Comparison of ENCODE assay signal across 12 cellular contexts in the genomic region with DNA sequence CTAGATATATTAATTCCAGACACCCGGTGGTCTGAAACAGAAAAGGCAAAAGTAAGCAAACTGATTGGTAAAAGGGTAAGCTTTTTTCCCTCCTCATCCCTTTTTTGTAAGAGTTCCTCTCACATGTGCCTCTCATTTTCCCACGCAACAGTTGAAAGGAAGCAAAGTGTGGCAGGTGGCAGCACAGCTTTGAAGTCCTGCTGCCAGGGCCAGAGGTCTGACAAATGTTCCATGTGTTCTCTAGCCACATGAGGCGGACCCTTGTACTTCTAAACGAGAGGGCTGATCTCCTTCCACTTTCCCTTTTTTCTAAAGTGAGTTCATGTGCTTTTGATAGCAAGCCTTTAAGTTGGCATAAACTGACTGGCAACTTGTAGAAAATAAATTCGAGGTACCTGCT.
DNase-seq lines count a peak whose midpoint lies in the region; ATAC-seq and TF ChIP-seq lines count a peak whose summit lies in the region.
"Had no signal": no experiment of that assay in that cellular context is flagged by ENCODE, and none has a peak within 500 bp of the region (broad histone marks: within the 10 kb centered on the region; RNA-seq: fewer than 3 reads in every experiment).

No MANE protein-coding gene starts in this region.

- no peak overlapping the region for H3K4me2 ChIP-seq in osteoblast (ENCODE audit: insufficient read depth, low read length)

- ATAC-seq in GM18519 (IDR thresholded peaks at IDR 0.05; ENCODE audit: low FRiP score, unreplicated experiment), result no peak
- ATAC-seq: CD8-positive, alpha-beta T cell; HepG2 had no signal

- no peaks in the 10 kb centered on the region for H3K36me3 ChIP-seq in osteoblast (ENCODE audit: insufficient read depth, low read length)

- peak overlapping the region; percentile 48 for H2AFZ ChIP-seq in osteoblast (ENCODE audit: low read length)

- DNase-seq in DMS 273 (lab: John Stamatoyannopoulos, UW; ENCODE audit: unreplicated experiment) (peak; percentile 41), DMS 273 treated with DMSO at 0.1 percent for 48 hours (lab: John Stamatoyannopoulos, UW) (no peak), LHCN-M2 (ENCODE audit: low read depth) (peak; percentile 58), SW480 (ENCODE audit: low spot score) (peak; percentile 43), osteoblast (ENCODE audit: insufficient read length, low spot score, missing footprints) (no peak), SIG-M5 treated with dmso at 0.1 percent for 504 hours (lab: John Stamatoyannopoulos, UW; ENCODE audit: unreplicated experiment) (no peak), GM19240 (ENCODE audit: insufficient read length, low spot score) (no peak)
- DNase-seq: CD8-positive, alpha-beta T cell had no signal

- no peaks in the 10 kb centered on the region for H4K20me1 ChIP-seq in osteoblast (ENCODE audit: insufficient read depth, low read length)

- H3K4me3 ChIP-seq in osteoblast (ENCODE audit: insufficient read depth, low read length), result no peak overlapping the region
- H3K4me3 ChIP-seq: GM12878 had no signal

- no peaks in the 10 kb centered on the region for H3K79me2 ChIP-seq in osteoblast (ENCODE audit: insufficient read depth, low read length)

- TF ChIP-seq CTCF in osteoblast (IDR thresholded peaks at IDR 0.05; ENCODE audit: extremely low read depth, low read depth, low read length), result no peak

- H3K4me1 ChIP-seq in osteoblast (ENCODE audit: insufficient read depth, low read length), result no peaks in the 10 kb centered on the region

- H3K27ac ChIP-seq in osteoblast (ENCODE audit: low read depth, low read length), result no peak overlapping the region
- H3K27ac ChIP-seq: 22Rv1 had no signal

- no peaks in the 10 kb centered on the region for H3K27me3 ChIP-seq in osteoblast (ENCODE audit: insufficient read depth, low read length)

- no peaks in the 10 kb centered on the region for H3K9me3 ChIP-seq in osteoblast (ENCODE audit: low read depth, low read length)

Comparison
In these comparisons a context has a peak if more than half of its experiments do, and no peak if none do; other contexts are left out.
1. DNase-seq: peak in DMS 273 (single experiment), LHCN-M2 (single experiment) and SW480 (single experiment); none in DMS 273 treated with DMSO at 0.1 percent for 48 hours (single experiment), osteoblast (single experiment), SIG-M5 treated with dmso at 0.1 percent for 504 hours (single experiment) and GM19240 (single experiment).